ENCODE assay signal across 8 cellular contexts in the genomic region with DNA sequence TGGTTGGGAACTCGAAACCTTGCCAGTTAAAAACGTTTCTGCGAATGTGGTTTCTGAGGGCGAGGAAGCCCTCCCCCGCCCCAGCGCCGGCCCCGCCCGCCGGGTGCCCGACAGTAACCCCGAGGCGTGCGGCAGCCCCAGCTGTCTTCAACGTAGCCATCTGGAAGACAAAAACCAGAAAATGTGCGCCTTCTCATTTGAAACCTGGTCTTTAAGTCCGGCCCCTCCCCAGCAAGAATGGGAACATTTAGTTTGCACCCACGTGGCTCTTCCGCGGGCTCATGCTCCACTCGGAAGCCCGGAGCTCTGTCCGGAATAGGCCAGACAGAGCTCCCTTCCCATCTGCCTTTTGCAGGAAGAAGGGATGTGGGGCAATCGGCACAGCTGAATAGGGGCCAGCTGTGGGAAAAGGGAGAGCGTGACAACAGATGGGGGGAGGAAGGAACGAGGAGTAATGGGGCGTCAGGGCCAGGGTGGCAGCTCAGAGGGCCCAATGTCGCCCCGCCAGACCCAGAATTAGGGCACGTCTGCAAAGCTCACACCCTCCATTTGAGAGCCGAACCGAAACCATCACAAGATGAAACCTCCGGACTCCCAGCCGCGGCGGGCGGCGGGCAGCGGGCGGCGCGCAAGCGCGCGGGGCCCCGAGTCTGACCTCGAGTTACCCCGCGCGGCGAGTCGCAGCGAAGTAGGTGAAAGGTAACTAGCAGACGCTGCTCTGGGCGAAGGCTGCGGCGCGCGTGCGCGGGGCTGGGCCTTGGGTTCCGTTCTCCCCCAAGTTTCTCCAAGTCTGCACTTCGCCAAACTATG.
DNase-seq lines count a peak whose midpoint lies in the region; ATAC-seq, FAIRE-seq and TF ChIP-seq lines count a peak whose summit lies in the region.

No MANE protein-coding gene starts in this region.

- peaks cover 3 to 18% (median 8%) of the 10 kb centered on the region in 4 experiments; a peak in 4 of 7 replicates for H3K27me3 ChIP-seq in H1 (replicated peaks in 1 of 4; ENCODE audit: control insufficient read depth in 3 of 4, extremely low read depth in 1 of 4, insufficient read depth in 3 of 4, low read length in 3 of 4)

- peak overlapping the region; percentile 47 for H3K56ac ChIP-seq in H1 (replicated peaks; ENCODE audit: insufficient read length, low read depth, low read length)

- H2AFZ ChIP-seq in H1 (ENCODE audit: low read length): peak overlapping the region; percentile 14

- no peak for FAIRE-seq in H1 (lab: Jason Lieb, UNC)

- peak overlapping the region; percentile 97 for H4K8ac ChIP-seq in H1 (ENCODE audit: extremely low read depth, insufficient read depth, low read length)

- peak in 1 of 2 experiments; percentile 57; a peak in 2 of 3 replicates for TF ChIP-seq POLR2A in H1 (IDR thresholded peaks at IDR 0.05; ENCODE audit: control extremely low read depth in 1 of 2, low read depth in 2 of 2, low read length in 2 of 2)

- 0 out of 2 replicates have a peak overlapping the region, but pooled peaks have one; percentile 36 for H2BK15ac ChIP-seq in H1 (ENCODE audit: low read length)

- H3K79me1 ChIP-seq in H1 (ENCODE audit: low read depth, low read length): no peaks in the 10 kb centered on the region

- peak overlapping the region; percentile 61; the same call in 1 of the 2 replicates for H2AK5ac ChIP-seq in H1 (ENCODE audit: low read depth, low read length)

- H3K23ac ChIP-seq in H1 (ENCODE audit: insufficient read length): no peak overlapping the region

- H4K91ac ChIP-seq in H1 (replicated peaks; ENCODE audit: insufficient read length, low read length): peak overlapping the region; percentile 61

- H2BK5ac ChIP-seq in H1 (ENCODE audit: low read depth, low read length): peak overlapping the region; percentile 79; the same call in 1 of the 2 replicates

- no peak for TF ChIP-seq EP300 in H1 (IDR thresholded peaks at IDR 0.05; ENCODE audit: borderline replicate concordance in 1 of 2, low read depth in 2 of 2, low read length in 2 of 2)

- no peaks in the 10 kb centered on the region for H3K36me3 ChIP-seq in H1 (ENCODE audit: control insufficient read depth in 2 of 4, insufficient read depth in 4 of 4, low read length in 3 of 4)

- peak overlapping the region; percentile 26 for H4K5ac ChIP-seq in H1 (ENCODE audit: insufficient read length, low read depth, low read length)

- peak overlapping the region in 3 of 4 experiments; percentile 70 to 75 (median 74); a peak in 6 of 7 replicates for H3K9ac ChIP-seq in H1 (replicated peaks in 1 of 4; ENCODE audit: extremely low read depth in 1 of 4, low read depth in 3 of 4, low read length in 3 of 4)

- no peaks in the 10 kb centered on the region for H3K9me3 ChIP-seq in H1 (ENCODE audit: insufficient read depth in 2 of 2, low read depth in 1 of 2, low read length in 1 of 2)

- peak overlapping the region; percentile 40 to 75 (median 67) for H3K4me3 ChIP-seq in H1 (ENCODE audit: extremely low read depth in 1 of 4, insufficient read depth in 2 of 4, low read depth in 3 of 4, low read length in 4 of 4)

- no peak; a peak in 1 of 4 replicates for TF ChIP-seq RAD21 in H1 (IDR thresholded peaks at IDR 0.05 in 1 of 2, conservative IDR thresholded peaks at IDR 0.05 in 1 of 2; ENCODE audit: low read depth in 2 of 2, low read length in 2 of 2)

- H3K27ac ChIP-seq in H1 (ENCODE audit: low read depth, low read length): peak overlapping the region; percentile 44

- H3K79me2 ChIP-seq in H1 (ENCODE audit: control insufficient read depth in 1 of 2, insufficient read depth in 2 of 2, low read length in 2 of 2): no peaks in the 10 kb centered on the region

- H4K20me1 ChIP-seq in H1 (replicated peaks in 1 of 2; ENCODE audit: control insufficient read depth in 1 of 2, insufficient read depth in 2 of 2, low read length in 2 of 2): no peaks in the 10 kb centered on the region

- WGBS in H1 (ENCODE audit: extremely low coverage in 1 of 2, insufficient coverage in 1 of 2, insufficient read length in 1 of 2, insufficient replicate concordance in 2 of 2, low coverage in 1 of 2, low lambda C conversion rate in 2 of 2, missing lambda C conversion rate in 1 of 2), 2 experiments: 3% methylated on average over 52 of the region's 63 CpGs; no CpG with 5 or more reads in 1 of the 2 experiments

- H2BK20ac ChIP-seq in H1 (ENCODE audit: low read length): peak overlapping the region; percentile 94; the same call in 1 of the 2 replicates

- no peak overlapping the region for H3K14ac ChIP-seq in H1 (ENCODE audit: insufficient read length)

- H3K4ac ChIP-seq in H1 (replicated peaks; ENCODE audit: insufficient read length, low read depth, low read length): peak overlapping the region; percentile 42

- H3K4me2 ChIP-seq in H1 (ENCODE audit: insufficient read depth in 1 of 2, low read depth in 2 of 2, low read length in 2 of 2): peak overlapping the region; percentile 76 to 99

- H3K23me2 ChIP-seq in H1 (ENCODE audit: low read depth, low read length): peaks cover 16% of the 10 kb centered on the region

- DNase-seq in C1 segment of cervical spinal cord (lab: John Stamatoyannopoulos, UW) (peak in 13 of 14 donors; percentile 49 to 88 (median 73)), NOMO-1 treated with dmso at 0.1 percent for 144 hours (lab: John Stamatoyannopoulos, UW; ENCODE audit: unreplicated experiment) (peak; percentile 74), H1 (ENCODE audit: low read depth in 1 of 2, low spot score in 2 of 2) (peak in 1 of 2 experiments; percentile 85), mesenteric fat pad (ENCODE audit: low spot score) (peak; percentile 97)
- peak; percentile 39 for DNase-seq in activated CD8-positive, alpha-beta memory T cell treated with anti-CD3 and anti-CD28 coated beads, Interleukin-2, amount 50 U/mL, for 1 hour (ENCODE audit: extremely low read depth)
- DNase-seq in stimulated activated CD8-positive, alpha-beta memory T cell treated with anti-CD3 and anti-CD28 coated beads, Interleukin-15, amount 100 ng/mL, for 1 hour (ENCODE audit: low read depth): peak; percentile 58

- POLR2A ChIA-PET in H1 (lab: Charles Lee; ENCODE audit: partially characterized antibody): interaction anchor here (0.8 to 5.3 kb wide), 8 partner anchors 9 to 254 kb away, joined by 3 to 51 read pairs (median 4); a partner anchor contains a TSS

- peak overlapping the region; percentile 82 for H2BK120ac ChIP-seq in H1 (replicated peaks; ENCODE audit: low read depth, low read length)

- CTCF ChIA-PET in H1 (lab: Charles Lee; ENCODE audit: partially characterized antibody): interaction anchor here (1.1 kb wide), 1 partner anchor 150 kb away, joined by 3 read pairs; no protein-coding TSS in a partner anchor

- peak; percentile 86 for ATAC-seq in GM19397 (IDR thresholded peaks at IDR 0.05; ENCODE audit: unreplicated experiment)
- peak; percentile 72 for ATAC-seq in HG03565 (IDR thresholded peaks at IDR 0.05; ENCODE audit: unreplicated experiment)

- peak overlapping the region; percentile 99 for H2BK12ac ChIP-seq in H1 (ENCODE audit: low read depth, low read length)

- peaks cover 21 to 31% (median 26%) of the 10 kb centered on the region in 4 experiments for H3K4me1 ChIP-seq in H1 (replicated peaks in 1 of 4; ENCODE audit: control insufficient read depth in 3 of 4, insufficient read depth in 4 of 4, low read length in 3 of 4)

- peak overlapping the region; percentile 85 for H3K18ac ChIP-seq in H1 (ENCODE audit: extremely low read depth, low read length)

- no peak for TF ChIP-seq CTCF in H1 (IDR thresholded peaks at IDR 0.05; ENCODE audit: control extremely low read depth in 1 of 3, insufficient read depth in 1 of 3, low read depth in 1 of 3, low read length in 3 of 3)

TF ChIP-seq in H1, 55 proteins besides CTCF, POLR2A, EP300 and RAD21 (continues in another document):
- 0 out of 2 replicates have a peak, but pooled peaks have one; percentile 22 for TF ChIP-seq CREB1 (IDR thresholded peaks at IDR 0.05)
- TF ChIP-seq CTBP2 (IDR thresholded peaks at IDR 0.05; ENCODE audit: borderline replicate concordance, insufficient read depth, insufficient read length, low read length): no peak
- TF ChIP-seq POLR2AphosphoS5 (IDR thresholded peaks at IDR 0.05; ENCODE audit: low read depth, low read length): peak; percentile 44; the same call in 1 of the 2 replicates
- peak; percentile 66; the same call in 1 of the 2 replicates for TF ChIP-seq TCF12 (IDR thresholded peaks at IDR 0.05; ENCODE audit: low read depth, low read length)
- peak; percentile 43 for TF ChIP-seq SP1 (IDR thresholded peaks at IDR 0.05; ENCODE audit: low read depth, low read length)
- peak; percentile 85 for TF ChIP-seq NRF1 (IDR thresholded peaks at IDR 0.05; ENCODE audit: low read depth, low read length)
- TF ChIP-seq TAF1 (IDR thresholded peaks at IDR 0.05; ENCODE audit: low read depth, low read length): peak; percentile 14
- no peak for TF ChIP-seq GTF2F1 (IDR thresholded peaks at IDR 0.05; ENCODE audit: borderline replicate concordance, low read depth, low read length)
- TF ChIP-seq ASH2L (IDR thresholded peaks at IDR 0.05; ENCODE audit: low read length): peak; percentile 93
- no peak for TF ChIP-seq SIRT6 (IDR thresholded peaks at IDR 0.05; ENCODE audit: low read length)
- TF ChIP-seq RXRA (IDR thresholded peaks at IDR 0.05; ENCODE audit: insufficient read depth, low read depth, low read length): peak; percentile 95
- no peak for TF ChIP-seq SP2 (IDR thresholded peaks at IDR 0.05; ENCODE audit: low read length)
- TF ChIP-seq, protein P1, sequence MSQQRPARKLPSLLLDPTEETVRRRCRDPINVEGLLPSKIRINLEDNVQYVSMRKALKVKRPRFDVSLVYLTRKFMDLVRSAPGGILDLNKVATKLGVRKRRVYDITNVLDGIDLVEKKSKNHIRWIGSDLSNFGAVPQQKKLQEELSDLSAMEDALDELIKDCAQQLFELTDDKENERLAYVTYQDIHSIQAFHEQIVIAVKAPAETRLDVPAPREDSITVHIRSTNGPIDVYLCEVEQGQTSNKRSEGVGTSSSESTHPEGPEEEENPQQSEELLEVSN (IDR thresholded peaks at IDR 0.05): peak; percentile 44; the same call in 1 of the 2 replicates
- TF ChIP-seq KDM5A (IDR thresholded peaks at IDR 0.05; ENCODE audit: low read length): no peak
- TF ChIP-seq HDAC2 (IDR thresholded peaks at IDR 0.05; ENCODE audit: borderline replicate concordance in 1 of 2, low read depth in 2 of 2, low read length in 2 of 2): peak; percentile 20 to 24; a peak in 1 of 4 replicates
- TF ChIP-seq, protein P2, sequence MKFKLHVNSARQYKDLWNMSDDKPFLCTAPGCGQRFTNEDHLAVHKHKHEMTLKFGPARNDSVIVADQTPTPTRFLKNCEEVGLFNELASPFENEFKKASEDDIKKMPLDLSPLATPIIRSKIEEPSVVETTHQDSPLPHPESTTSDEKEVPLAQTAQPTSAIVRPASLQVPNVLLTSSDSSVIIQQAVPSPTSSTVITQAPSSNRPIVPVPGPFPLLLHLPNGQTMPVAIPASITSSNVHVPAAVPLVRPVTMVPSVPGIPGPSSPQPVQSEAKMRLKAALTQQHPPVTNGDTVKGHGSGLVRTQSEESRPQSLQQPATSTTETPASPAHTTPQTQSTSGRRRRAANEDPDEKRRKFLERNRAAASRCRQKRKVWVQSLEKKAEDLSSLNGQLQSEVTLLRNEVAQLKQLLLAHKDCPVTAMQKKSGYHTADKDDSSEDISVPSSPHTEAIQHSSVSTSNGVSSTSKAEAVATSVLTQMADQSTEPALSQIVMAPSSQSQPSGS (IDR thresholded peaks at IDR 0.05; ENCODE audit: low read length): no peak
